Comparison of ENCODE assay signal across 1 cellular context in genomic region chr14:69715725-69716482, GRCh38.
TF ChIP-seq lines count a peak whose summit lies in the region.

No MANE protein-coding gene starts in this region.

TF ChIP-seq in HEK293, 187 proteins besides CTCF, POLR2A, EP300 and RAD21 (continued from another document):
- TF ChIP-seq, protein P1, sequence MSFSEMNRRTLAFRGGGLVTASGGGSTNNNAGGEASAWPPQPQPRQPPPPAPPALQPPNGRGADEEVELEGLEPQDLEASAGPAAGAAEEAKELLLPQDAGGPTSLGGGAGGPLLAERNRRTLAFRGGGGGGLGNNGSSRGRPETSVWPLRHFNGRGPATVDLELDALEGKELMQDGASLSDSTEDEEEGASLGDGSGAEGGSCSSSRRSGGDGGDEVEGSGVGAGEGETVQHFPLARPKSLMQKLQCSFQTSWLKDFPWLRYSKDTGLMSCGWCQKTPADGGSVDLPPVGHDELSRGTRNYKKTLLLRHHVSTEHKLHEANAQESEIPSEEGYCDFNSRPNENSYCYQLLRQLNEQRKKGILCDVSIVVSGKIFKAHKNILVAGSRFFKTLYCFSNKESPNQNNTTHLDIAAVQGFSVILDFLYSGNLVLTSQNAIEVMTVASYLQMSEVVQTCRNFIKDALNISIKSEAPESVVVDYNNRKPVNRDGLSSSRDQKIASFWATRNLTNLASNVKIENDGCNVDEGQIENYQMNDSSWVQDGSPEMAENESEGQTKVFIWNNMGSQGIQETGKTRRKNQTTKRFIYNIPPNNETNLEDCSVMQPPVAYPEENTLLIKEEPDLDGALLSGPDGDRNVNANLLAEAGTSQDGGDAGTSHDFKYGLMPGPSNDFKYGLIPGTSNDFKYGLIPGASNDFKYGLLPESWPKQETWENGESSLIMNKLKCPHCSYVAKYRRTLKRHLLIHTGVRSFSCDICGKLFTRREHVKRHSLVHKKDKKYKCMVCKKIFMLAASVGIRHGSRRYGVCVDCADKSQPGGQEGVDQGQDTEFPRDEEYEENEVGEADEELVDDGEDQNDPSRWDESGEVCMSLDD (tag by site-specific recombination; IDR thresholded peaks at IDR 0.05) = 0 out of 2 replicates have a peak, but pooled peaks have one; percentile 13
- TF ChIP-seq, protein P2, sequence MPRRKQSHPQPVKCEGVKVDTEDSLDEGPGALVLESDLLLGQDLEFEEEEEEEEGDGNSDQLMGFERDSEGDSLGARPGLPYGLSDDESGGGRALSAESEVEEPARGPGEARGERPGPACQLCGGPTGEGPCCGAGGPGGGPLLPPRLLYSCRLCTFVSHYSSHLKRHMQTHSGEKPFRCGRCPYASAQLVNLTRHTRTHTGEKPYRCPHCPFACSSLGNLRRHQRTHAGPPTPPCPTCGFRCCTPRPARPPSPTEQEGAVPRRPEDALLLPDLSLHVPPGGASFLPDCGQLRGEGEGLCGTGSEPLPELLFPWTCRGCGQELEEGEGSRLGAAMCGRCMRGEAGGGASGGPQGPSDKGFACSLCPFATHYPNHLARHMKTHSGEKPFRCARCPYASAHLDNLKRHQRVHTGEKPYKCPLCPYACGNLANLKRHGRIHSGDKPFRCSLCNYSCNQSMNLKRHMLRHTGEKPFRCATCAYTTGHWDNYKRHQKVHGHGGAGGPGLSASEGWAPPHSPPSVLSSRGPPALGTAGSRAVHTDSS (tag by site-specific recombination; IDR thresholded peaks at IDR 0.05) = peak; percentile 45; the same call in 1 of the 2 replicates
- no peak for TF ChIP-seq ZNF629 (tag by site-specific recombination; IDR thresholded peaks at IDR 0.05)
- TF ChIP-seq ZNF221 (tag by site-specific recombination; IDR thresholded peaks at IDR 0.05; ENCODE audit: borderline replicate concordance) = 0 out of 2 replicates have a peak, but pooled peaks have one; percentile 83
- 0 out of 2 replicates have a peak, but pooled peaks have one; percentile 37 for TF ChIP-seq ZNF600 (tag by site-specific recombination; IDR thresholded peaks at IDR 0.05)
- peak; percentile 68; the same call in 1 of the 2 replicates for TF ChIP-seq ZNF174 (tag by site-specific recombination; IDR thresholded peaks at IDR 0.05)
- TF ChIP-seq ZNF549 (tag by site-specific recombination; IDR thresholded peaks at IDR 0.05) = peak; percentile 77
- TF ChIP-seq ZNF776 (tag by site-specific recombination; IDR thresholded peaks at IDR 0.05; ENCODE audit: borderline replicate concordance) = peak; percentile 88; the same call in 1 of the 2 replicates
- peak; percentile 78 for TF ChIP-seq ZNF37A (tag by site-specific recombination; IDR thresholded peaks at IDR 0.05)
- TF ChIP-seq TRIM28 (IDR thresholded peaks at IDR 0.05; ENCODE audit: borderline replicate concordance, low read length) = no peak
- TF ChIP-seq ZNF394 (tag by site-specific recombination; IDR thresholded peaks at IDR 0.05; ENCODE audit: borderline replicate concordance) = no peak
- peak; percentile 45; the same call in 1 of the 2 replicates for TF ChIP-seq ZNF214 (tag by site-specific recombination; IDR thresholded peaks at IDR 0.05; ENCODE audit: borderline replicate concordance)
- 0 out of 2 replicates have a peak, but pooled peaks have one; percentile 43 for TF ChIP-seq ZNF610 (tag by site-specific recombination; IDR thresholded peaks at IDR 0.05; ENCODE audit: borderline replicate concordance)
- TF ChIP-seq BCL11B (tag by site-specific recombination; IDR thresholded peaks at IDR 0.05; ENCODE audit: low read depth) = 0 out of 2 replicates have a peak, but pooled peaks have one; percentile 20
- TF ChIP-seq ZNF350 (tag by site-specific recombination; IDR thresholded peaks at IDR 0.05) = peak; percentile 78; the same call in 1 of the 2 replicates
- TF ChIP-seq, protein P3, sequence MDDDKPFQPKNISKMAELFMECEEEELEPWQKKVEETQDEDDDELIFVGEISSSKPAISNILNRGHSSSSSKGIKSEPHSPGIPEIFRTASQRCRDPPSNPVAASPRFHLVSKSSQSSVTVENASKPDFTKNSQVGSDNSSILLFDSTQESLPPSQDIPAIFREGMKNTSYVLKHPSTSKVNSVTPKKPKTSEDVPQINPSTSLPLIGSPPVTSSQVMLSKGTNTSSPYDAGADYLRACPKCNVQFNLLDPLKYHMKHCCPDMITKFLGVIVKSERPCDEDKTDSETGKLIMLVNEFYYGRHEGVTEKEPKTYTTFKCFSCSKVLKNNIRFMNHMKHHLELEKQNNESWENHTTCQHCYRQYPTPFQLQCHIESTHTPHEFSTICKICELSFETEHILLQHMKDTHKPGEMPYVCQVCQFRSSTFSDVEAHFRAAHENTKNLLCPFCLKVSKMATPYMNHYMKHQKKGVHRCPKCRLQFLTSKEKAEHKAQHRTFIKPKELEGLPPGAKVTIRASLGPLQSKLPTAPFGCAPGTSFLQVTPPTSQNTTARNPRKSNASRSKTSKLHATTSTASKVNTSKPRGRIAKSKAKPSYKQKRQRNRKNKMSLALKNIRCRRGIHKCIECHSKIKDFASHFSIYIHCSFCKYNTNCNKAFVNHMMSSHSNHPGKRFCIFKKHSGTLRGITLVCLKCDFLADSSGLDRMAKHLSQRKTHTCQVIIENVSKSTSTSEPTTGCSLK (tag by site-specific recombination; IDR thresholded peaks at IDR 0.05) = no peak
- peak; percentile 60; the same call in 1 of the 2 replicates for TF ChIP-seq ZNF677 (tag by site-specific recombination; IDR thresholded peaks at IDR 0.05)
- TF ChIP-seq, protein P4, sequence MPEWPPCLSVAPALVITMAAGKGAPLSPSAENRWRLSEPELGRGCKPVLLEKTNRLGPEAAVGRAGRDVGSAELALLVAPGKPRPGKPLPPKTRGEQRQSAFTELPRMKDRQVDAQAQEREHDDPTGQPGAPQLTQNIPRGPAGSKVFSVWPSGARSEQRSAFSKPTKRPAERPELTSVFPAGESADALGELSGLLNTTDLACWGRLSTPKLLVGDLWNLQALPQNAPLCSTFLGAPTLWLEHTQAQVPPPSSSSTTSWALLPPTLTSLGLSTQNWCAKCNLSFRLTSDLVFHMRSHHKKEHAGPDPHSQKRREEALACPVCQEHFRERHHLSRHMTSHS (tag by site-specific recombination; IDR thresholded peaks at IDR 0.05) = no peak
- TF ChIP-seq ZNF555 (tag by site-specific recombination; conservative IDR thresholded peaks at IDR 0.05) = no peak
- TF ChIP-seq ZSCAN30 (tag by site-specific recombination; IDR thresholded peaks at IDR 0.05) = peak; percentile 63; the same call in 1 of the 2 replicates
- peak; percentile 96 for TF ChIP-seq ZNF544 (tag by site-specific recombination; IDR thresholded peaks at IDR 0.05)
- TF ChIP-seq, protein P5, sequence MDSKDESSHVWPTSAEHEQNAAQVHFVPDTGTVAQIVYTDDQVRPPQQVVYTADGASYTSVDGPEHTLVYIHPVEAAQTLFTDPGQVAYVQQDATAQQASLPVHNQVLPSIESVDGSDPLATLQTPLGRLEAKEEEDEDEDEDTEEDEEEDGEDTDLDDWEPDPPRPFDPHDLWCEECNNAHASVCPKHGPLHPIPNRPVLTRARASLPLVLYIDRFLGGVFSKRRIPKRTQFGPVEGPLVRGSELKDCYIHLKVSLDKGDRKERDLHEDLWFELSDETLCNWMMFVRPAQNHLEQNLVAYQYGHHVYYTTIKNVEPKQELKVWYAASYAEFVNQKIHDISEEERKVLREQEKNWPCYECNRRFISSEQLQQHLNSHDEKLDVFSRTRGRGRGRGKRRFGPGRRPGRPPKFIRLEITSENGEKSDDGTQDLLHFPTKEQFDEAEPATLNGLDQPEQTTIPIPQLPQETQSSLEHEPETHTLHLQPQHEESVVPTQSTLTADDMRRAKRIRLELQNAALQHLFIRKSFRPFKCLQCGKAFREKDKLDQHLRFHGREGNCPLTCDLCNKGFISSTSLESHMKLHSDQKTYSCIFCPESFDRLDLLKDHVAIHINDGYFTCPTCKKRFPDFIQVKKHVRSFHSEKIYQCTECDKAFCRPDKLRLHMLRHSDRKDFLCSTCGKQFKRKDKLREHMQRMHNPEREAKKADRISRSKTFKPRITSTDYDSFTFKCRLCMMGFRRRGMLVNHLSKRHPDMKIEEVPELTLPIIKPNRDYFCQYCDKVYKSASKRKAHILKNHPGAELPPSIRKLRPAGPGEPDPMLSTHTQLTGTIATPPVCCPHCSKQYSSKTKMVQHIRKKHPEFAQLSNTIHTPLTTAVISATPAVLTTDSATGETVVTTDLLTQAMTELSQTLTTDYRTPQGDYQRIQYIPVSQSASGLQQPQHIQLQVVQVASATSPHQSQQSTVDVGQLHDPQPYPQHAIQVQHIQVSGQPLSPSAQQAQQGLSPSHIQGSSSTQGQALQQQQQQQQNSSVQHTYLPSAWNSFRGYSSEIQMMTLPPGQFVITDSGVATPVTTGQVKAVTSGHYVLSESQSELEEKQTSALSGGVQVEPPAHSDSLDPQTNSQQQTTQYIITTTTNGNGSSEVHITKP (tag by site-specific recombination; IDR thresholded peaks at IDR 0.05) = peak; percentile 14; the same call in 1 of the 2 replicates
- TF ChIP-seq, protein P6, sequence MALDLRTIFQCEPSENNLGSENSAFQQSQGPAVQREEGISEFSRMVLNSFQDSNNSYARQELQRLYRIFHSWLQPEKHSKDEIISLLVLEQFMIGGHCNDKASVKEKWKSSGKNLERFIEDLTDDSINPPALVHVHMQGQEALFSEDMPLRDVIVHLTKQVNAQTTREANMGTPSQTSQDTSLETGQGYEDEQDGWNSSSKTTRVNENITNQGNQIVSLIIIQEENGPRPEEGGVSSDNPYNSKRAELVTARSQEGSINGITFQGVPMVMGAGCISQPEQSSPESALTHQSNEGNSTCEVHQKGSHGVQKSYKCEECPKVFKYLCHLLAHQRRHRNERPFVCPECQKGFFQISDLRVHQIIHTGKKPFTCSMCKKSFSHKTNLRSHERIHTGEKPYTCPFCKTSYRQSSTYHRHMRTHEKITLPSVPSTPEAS (tag by site-specific recombination; IDR thresholded peaks at IDR 0.05) = no peak
- TF ChIP-seq ZNF624 (tag by site-specific recombination; IDR thresholded peaks at IDR 0.05) = peak; percentile 93
- TF ChIP-seq ZNF660 (tag by site-specific recombination; IDR thresholded peaks at IDR 0.05) = peak; percentile 95
- peak; percentile 89 for TF ChIP-seq ZNF184 (tag by site-specific recombination; IDR thresholded peaks at IDR 0.05)
- peak; percentile 70 for TF ChIP-seq OSR2 (tag by site-specific recombination; IDR thresholded peaks at IDR 0.05)
- TF ChIP-seq ZNF830 (tag by site-specific recombination; IDR thresholded peaks at IDR 0.05; ENCODE audit: low read depth) = 0 out of 2 replicates have a peak, but pooled peaks have one; percentile 51
- TF ChIP-seq, protein P7, sequence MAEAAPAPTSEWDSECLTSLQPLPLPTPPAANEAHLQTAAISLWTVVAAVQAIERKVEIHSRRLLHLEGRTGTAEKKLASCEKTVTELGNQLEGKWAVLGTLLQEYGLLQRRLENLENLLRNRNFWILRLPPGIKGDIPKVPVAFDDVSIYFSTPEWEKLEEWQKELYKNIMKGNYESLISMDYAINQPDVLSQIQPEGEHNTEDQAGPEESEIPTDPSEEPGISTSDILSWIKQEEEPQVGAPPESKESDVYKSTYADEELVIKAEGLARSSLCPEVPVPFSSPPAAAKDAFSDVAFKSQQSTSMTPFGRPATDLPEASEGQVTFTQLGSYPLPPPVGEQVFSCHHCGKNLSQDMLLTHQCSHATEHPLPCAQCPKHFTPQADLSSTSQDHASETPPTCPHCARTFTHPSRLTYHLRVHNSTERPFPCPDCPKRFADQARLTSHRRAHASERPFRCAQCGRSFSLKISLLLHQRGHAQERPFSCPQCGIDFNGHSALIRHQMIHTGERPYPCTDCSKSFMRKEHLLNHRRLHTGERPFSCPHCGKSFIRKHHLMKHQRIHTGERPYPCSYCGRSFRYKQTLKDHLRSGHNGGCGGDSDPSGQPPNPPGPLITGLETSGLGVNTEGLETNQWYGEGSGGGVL (tag by site-specific recombination; IDR thresholded peaks at IDR 0.05) = 0 out of 2 replicates have a peak, but pooled peaks have one; percentile 20
- TF ChIP-seq, protein P8, sequence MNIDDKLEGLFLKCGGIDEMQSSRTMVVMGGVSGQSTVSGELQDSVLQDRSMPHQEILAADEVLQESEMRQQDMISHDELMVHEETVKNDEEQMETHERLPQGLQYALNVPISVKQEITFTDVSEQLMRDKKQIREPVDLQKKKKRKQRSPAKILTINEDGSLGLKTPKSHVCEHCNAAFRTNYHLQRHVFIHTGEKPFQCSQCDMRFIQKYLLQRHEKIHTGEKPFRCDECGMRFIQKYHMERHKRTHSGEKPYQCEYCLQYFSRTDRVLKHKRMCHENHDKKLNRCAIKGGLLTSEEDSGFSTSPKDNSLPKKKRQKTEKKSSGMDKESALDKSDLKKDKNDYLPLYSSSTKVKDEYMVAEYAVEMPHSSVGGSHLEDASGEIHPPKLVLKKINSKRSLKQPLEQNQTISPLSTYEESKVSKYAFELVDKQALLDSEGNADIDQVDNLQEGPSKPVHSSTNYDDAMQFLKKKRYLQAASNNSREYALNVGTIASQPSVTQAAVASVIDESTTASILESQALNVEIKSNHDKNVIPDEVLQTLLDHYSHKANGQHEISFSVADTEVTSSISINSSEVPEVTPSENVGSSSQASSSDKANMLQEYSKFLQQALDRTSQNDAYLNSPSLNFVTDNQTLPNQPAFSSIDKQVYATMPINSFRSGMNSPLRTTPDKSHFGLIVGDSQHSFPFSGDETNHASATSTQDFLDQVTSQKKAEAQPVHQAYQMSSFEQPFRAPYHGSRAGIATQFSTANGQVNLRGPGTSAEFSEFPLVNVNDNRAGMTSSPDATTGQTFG (tag by site-specific recombination; IDR thresholded peaks at IDR 0.05; ENCODE audit: borderline replicate concordance) = no peak
- no peak for TF ChIP-seq YY1 (tag by site-specific recombination; IDR thresholded peaks at IDR 0.05)
- 0 out of 2 replicates have a peak, but pooled peaks have one; percentile 13 for TF ChIP-seq ZNF335 (tag by site-specific recombination; conservative IDR thresholded peaks at IDR 0.05)
